13 cellular contexts compared by ENCODE assay signal in genomic region chr11:111846640-111847039, GRCh38. TPM values are rescaled to one million over a fixed set of nuclear protein-coding genes. Genes with fewer than 3 reads are reported as not detected.
A peak's percentile ranks its signal among the peaks of the same experiment; 100 is the strongest.
DNase-seq lines count a peak whose midpoint lies in the region; ATAC-seq and TF ChIP-seq lines count a peak whose summit lies in the region.
"Had no signal": no experiment of that assay in that cellular context is flagged by ENCODE, and none has a peak within 500 bp of the region (broad histone marks: within the 10 kb centered on the region; RNA-seq: fewer than 3 reads in every experiment).

No MANE protein-coding gene starts in this region.

- WGBS in SK-N-SH (ENCODE audit: low lambda C conversion rate): 0% methylated on average over 1 of the region's 1 CpG
- WGBS in spleen, 5 donors: 45 to 75% (median 69%) methylated on average over 1 of the region's 1 CpG

- peak overlapping the region; percentile 14 for H3K27ac Mint-ChIP-seq in GM23338
- H3K27ac Mint-ChIP-seq in CD4-positive, alpha-beta memory T cell: peak overlapping the region in 2 of 7 donors; percentile 11 to 38
- H3K27ac Mint-ChIP-seq: stimulated activated naive CD8-positive, alpha-beta T cell treated with anti-CD3 and anti-CD28 coated beads, Interleukin-15, Interleukin-2, amounts not matched to agents 100 ng/mL and 50 ng/mL, for 24 hours had no signal

- H3K9me3 Mint-ChIP-seq in GM23338: no peaks in the 10 kb centered on the region
- no peaks in the 10 kb centered on the region for H3K9me3 Mint-ChIP-seq in CD4-positive, alpha-beta memory T cell
- H3K9me3 Mint-ChIP-seq: stimulated activated naive CD8-positive, alpha-beta T cell treated with anti-CD3 and anti-CD28 coated beads, Interleukin-15, Interleukin-2, amounts not matched to agents 100 ng/mL and 50 ng/mL, for 24 hours had no signal

- no peaks in the 10 kb centered on the region for H3K36me3 ChIP-seq in GM23338 (ENCODE audit: insufficient read depth)
- H3K36me3 ChIP-seq in SK-N-SH (replicated peaks in 1 of 2; ENCODE audit: control insufficient read depth in 1 of 2, insufficient read depth in 2 of 2, low read length in 1 of 2): peaks cover 8 to 29% of the 10 kb centered on the region in 2 experiments
- peaks cover 0 to 100% (median 35%) of the 10 kb centered on the region in 6 donors for H3K36me3 ChIP-seq in spleen
- peaks cover 16% of the 10 kb centered on the region for H3K36me3 ChIP-seq in CD4-positive, alpha-beta memory T cell (ENCODE audit: insufficient read depth, low read length)

- H3F3A ChIP-seq in GM23338 (replicated peaks; ENCODE audit: low read depth) (no peaks in the 10 kb centered on the region), SK-N-SH (replicated peaks; ENCODE audit: insufficient read depth) (peaks cover 33% of the 10 kb centered on the region)

- no peak overlapping the region for H2AFZ ChIP-seq in GM23338
- H2AFZ ChIP-seq in SK-N-SH (ENCODE audit: low read depth): 0 out of 2 replicates have a peak overlapping the region, but pooled peaks have one; percentile 43

- H3K9me3 ChIP-seq in SK-N-SH: no peaks in the 10 kb centered on the region
- H3K9me3 ChIP-seq in spleen: no peaks in the 10 kb centered on the region
- no peaks in the 10 kb centered on the region for H3K9me3 ChIP-seq in CD4-positive, alpha-beta memory T cell (ENCODE audit: control insufficient read depth in 1 of 2, low read length in 2 of 2)

- no peaks in the 10 kb centered on the region for H3K79me2 ChIP-seq in GM23338 (replicated peaks; ENCODE audit: insufficient read depth)
- no peaks in the 10 kb centered on the region for H3K79me2 ChIP-seq in SK-N-SH (ENCODE audit: insufficient read depth)

- no peaks in the 10 kb centered on the region for H3K27me3 Mint-ChIP-seq in GM23338 (ENCODE audit: insufficient read depth, low read depth, poor library complexity)
- no peaks in the 10 kb centered on the region for H3K27me3 Mint-ChIP-seq in CD4-positive, alpha-beta memory T cell
- H3K27me3 Mint-ChIP-seq: stimulated activated naive CD8-positive, alpha-beta T cell treated with anti-CD3 and anti-CD28 coated beads, Interleukin-15, Interleukin-2, amounts not matched to agents 100 ng/mL and 50 ng/mL, for 24 hours had no signal

- no peaks in the 10 kb centered on the region for H4K20me1 ChIP-seq in GM23338 (replicated peaks; ENCODE audit: insufficient read depth)
- H4K20me1 ChIP-seq in SK-N-SH (ENCODE audit: insufficient read depth): no peaks in the 10 kb centered on the region

- peaks cover 12% of the 10 kb centered on the region for H3K4me1 Mint-ChIP-seq in GM23338
- H3K4me1 Mint-ChIP-seq in CD4-positive, alpha-beta memory T cell: no peaks in the 10 kb centered on the region

- DNase-seq in GM23338 (ENCODE audit: low spot score) (no peak), SK-N-SH (no peak), fibroblast of the conjunctiva (ENCODE audit: low read depth) (peak; percentile 49), spleen (no peak), NCI-H1436 treated with DMSO at 0.1 percent for 48 hours (lab: John Stamatoyannopoulos, UW) (no peak)
- no peak for DNase-seq in CD4-positive, alpha-beta memory T cell
- no peak for DNase-seq in NK-92 treated with Interleukin-12 subunit alpha and Interleukin-12 subunit beta, amount 100 ng/mL, for 24 hours (lab: John Stamatoyannopoulos, UW)
- DNase-seq: activated T-cell treated with anti-CD3 and anti-CD28 coated beads, Interleukin-2, amount 50 U/mL, for 1 hour; DMS79; hippocampal formation; NCI-H1417 had no signal

- H3K4me1 ChIP-seq in GM23338 (ENCODE audit: insufficient read depth) (no peaks in the 10 kb centered on the region), SK-N-SH (ENCODE audit: control insufficient read depth in 1 of 2, insufficient read depth in 2 of 2, low read depth in 1 of 2, low read length in 1 of 2) (peaks cover 6 to 21% of the 10 kb centered on the region in 2 experiments), spleen (peaks cover 0 to 49% (median 18%) of the 10 kb centered on the region in 6 donors)
- no peaks in the 10 kb centered on the region for H3K4me1 ChIP-seq in CD4-positive, alpha-beta memory T cell (ENCODE audit: insufficient read depth, low read length)

- H3K4me3 ChIP-seq in GM23338 (no peak overlapping the region), SK-N-SH (ENCODE audit: low read depth in 2 of 2, low read length in 1 of 2) (no peak overlapping the region), spleen (no peak overlapping the region)
- no peak overlapping the region for H3K4me3 ChIP-seq in CD4-positive, alpha-beta memory T cell (ENCODE audit: low read length in 2 of 2)

- H3K9ac ChIP-seq in SK-N-SH: peak overlapping the region; percentile 59; the same call in 1 of the 2 replicates

- TF ChIP-seq EP300 in SK-N-SH (IDR thresholded peaks at IDR 0.05; ENCODE audit: borderline replicate concordance in 1 of 2, low read depth in 1 of 2, low read length in 1 of 2): no peak

- intact Hi-C loops in spleen (cut with DNase I; ENCODE audit: low total_unique reads): loop anchor here (10.0 kb wide), 1 partner anchor 72 kb away; no protein-coding TSS in a partner anchor
- intact Hi-C loops in CD4-positive, alpha-beta memory T cell (cut with micrococcal nuclease): loop anchor here (10.0 kb wide), 1 partner anchor 562 kb away; no protein-coding TSS in a partner anchor

- POLR2A ChIA-PET in SK-N-SH (lab: Yijun Ruan, JAX): interaction anchor here (0.7 kb wide), 1 partner anchor 12 kb away, joined by 3 read pairs; no protein-coding TSS in a partner anchor
- POLR2A ChIA-PET in CD4-positive, alpha-beta memory T cell (lab: Charles Lee; ENCODE audit: partially characterized antibody): no interaction called here

- TF ChIP-seq POLR2A in spleen (IDR thresholded peaks at IDR 0.05): no peak

- no peaks in the 10 kb centered on the region for H3K27me3 ChIP-seq in GM23338 (ENCODE audit: insufficient read depth)
- no peaks in the 10 kb centered on the region for H3K27me3 ChIP-seq in SK-N-SH (ENCODE audit: insufficient read depth)
- H3K27me3 ChIP-seq in spleen (replicated peaks in 1 of 7): no peaks in the 10 kb centered on the region
- H3K27me3 ChIP-seq in CD4-positive, alpha-beta memory T cell (ENCODE audit: insufficient read depth, low read length): no peaks in the 10 kb centered on the region

- H3K9me2 ChIP-seq in GM23338 (ENCODE audit: insufficient read depth): no peaks in the 10 kb centered on the region
- H3K9me2 ChIP-seq in SK-N-SH: no peaks in the 10 kb centered on the region

- ATAC-seq in GM23338: no peak; the same call in 2 of the 3 replicates
- no peak for ATAC-seq in HG02840 (IDR thresholded peaks at IDR 0.05; ENCODE audit: low FRiP score, unreplicated experiment)

- H3K4me3 Mint-ChIP-seq in GM23338: no peak overlapping the region
- no peak overlapping the region for H3K4me3 Mint-ChIP-seq in CD4-positive, alpha-beta memory T cell
- H3K4me3 Mint-ChIP-seq: stimulated activated naive CD8-positive, alpha-beta T cell treated with anti-CD3 and anti-CD28 coated beads, Interleukin-15, Interleukin-2, amounts not matched to agents 100 ng/mL and 50 ng/mL, for 24 hours had no signal

- CTCF ChIA-PET in SK-N-SH (lab: Yijun Ruan, JAX): interaction anchor here (0.7 to 10.7 kb wide), 9 partner anchors 11 to 280 kb away, joined by 3 to 101 read pairs (median 4); no protein-coding TSS in a partner anchor
- CTCF ChIA-PET in CD4-positive, alpha-beta memory T cell (lab: Charles Lee; ENCODE audit: partially characterized antibody): interaction anchor here (0.7 to 9.8 kb wide), 9 partner anchors 13 to 283 kb away, joined by 3 to 83 read pairs (median 5); partner anchors contain the start of gene PPP2R1B

- no peak for TF ChIP-seq RAD21 in SK-N-SH (IDR thresholded peaks at IDR 0.05; ENCODE audit: low read length)

- H3K4me2 ChIP-seq in GM23338 (no peak overlapping the region), SK-N-SH (peak overlapping the region; percentile 35; the same call in 1 of the 2 replicates)

- H3K36me3 Mint-ChIP-seq in GM23338 (ENCODE audit: low read depth): peaks cover 4% of the 10 kb centered on the region; the same call in 1 of the 3 replicates
- peaks cover 40 to 60% of the 10 kb centered on the region in 2 donors for H3K36me3 Mint-ChIP-seq in CD4-positive, alpha-beta memory T cell

- H3K27ac ChIP-seq in GM23338 (ENCODE audit: low read depth): no peak overlapping the region
- peak overlapping the region; percentile 76 to 94; a peak in 3 of 4 replicates for H3K27ac ChIP-seq in SK-N-SH (ENCODE audit: low read depth in 2 of 2, low read length in 1 of 2)
- H3K27ac ChIP-seq in spleen: peak overlapping the region in 5 of 8 donors; percentile 26 to 63 (median 50)
- no peak overlapping the region for H3K27ac ChIP-seq in CD4-positive, alpha-beta memory T cell (ENCODE audit: low read depth, low read length)

- no peak for TF ChIP-seq CTCF in GM23338 (conservative IDR thresholded peaks at IDR 0.05; ENCODE audit: low read depth in 2 of 2)
- no peak for TF ChIP-seq CTCF in SK-N-SH (IDR thresholded peaks at IDR 0.05)
- no peak for TF ChIP-seq CTCF in spleen (IDR thresholded peaks at IDR 0.05 in 8 of 11, conservative IDR thresholded peaks at IDR 0.05 in 3 of 11)

RNA-seq across cellular contexts. Expression of gene ALG9, which starts 24.7 kb away (rescaled TPM):
- 20.2 and 31.1 TPM in 2 replicates for total RNA-seq in GM23338 (2014; rRNA removed; shearing (Covaris generic))
- polyA plus RNA-seq in GM23338 (2016; fragmentation: Nextera tagmentation; extraction: Ambion mirVana) (24.8 and 25.4 TPM in 2 replicates), SK-N-SH (2012; rRNA removed) (17.9 and 23.4 TPM in 2 replicates), spleen (10 to 100 TPM in 2 of 3 donors, 1 to 10 TPM in 1; 9.0 to 25.7 (median 13.9) TPM)
- 15.5 and 15.8 TPM in 2 replicates for polyA plus RNA-seq in SK-N-SH (2012; cell fraction: cytosol; rRNA removed)
- polyA plus RNA-seq in SK-N-SH (2012; cell fraction: nucleus; rRNA removed): 30.7 and 49.3 TPM in 2 replicates
- total RNA-seq in spleen: 10 to 100 TPM; 24.6 to 57.5 (median 27.5) TPM
- total RNA-seq in CD4-positive, alpha-beta memory T cell: 10 to 100 TPM; 28.2 to 28.3 TPM
- 10 to 100 TPM in 1 of 2 donors, 1 to 10 TPM in 1; 8.6 to 14.2 TPM for polyA plus RNA-seq in CD4-positive, alpha-beta memory T cell

RNA-seq across cellular contexts. Expression of gene FDXACB1, which starts 32.3 kb away (rescaled TPM):
- total RNA-seq in GM23338 (2014; rRNA removed; shearing (Covaris generic)): 2.4 and 3.0 TPM in 2 replicates
- polyA plus RNA-seq in GM23338 (2016; fragmentation: Nextera tagmentation; extraction: Ambion mirVana) (1.6 TPM in 2 replicates), SK-N-SH (2012; rRNA removed) (2.8 and 3.2 TPM in 2 replicates), spleen (1 to 10 TPM; 3.5 to 4.1 (median 3.7) TPM)
- 2.7 and 3.0 TPM in 2 replicates for polyA plus RNA-seq in SK-N-SH (2012; cell fraction: cytosol; rRNA removed)
- 3.4 and 5.7 TPM in 2 replicates for polyA plus RNA-seq in SK-N-SH (2012; cell fraction: nucleus; rRNA removed)
- 1 to 10 TPM; 1.9 to 4.0 (median 3.6) TPM for total RNA-seq in spleen
- total RNA-seq in CD4-positive, alpha-beta memory T cell: 1 to 10 TPM; 3.9 to 4.0 TPM
- 1 to 10 TPM; 6.7 to 8.9 TPM for polyA plus RNA-seq in CD4-positive, alpha-beta memory T cell

RNA-seq across cellular contexts. Expression of gene CFAP68, which starts 32.7 kb away (rescaled TPM):
- 9.9 and 15.8 TPM in 2 replicates for total RNA-seq in GM23338 (2014; rRNA removed; shearing (Covaris generic))
- polyA plus RNA-seq in GM23338 (2016; fragmentation: Nextera tagmentation; extraction: Ambion mirVana): 52.8 and 55.8 TPM in 2 replicates
- 36.7 and 61.2 TPM in 2 replicates for polyA plus RNA-seq in SK-N-SH (2012; rRNA removed)
- polyA plus RNA-seq in SK-N-SH (2012; cell fraction: cytosol; rRNA removed): 46.8 and 79.7 TPM in 2 replicates
- polyA plus RNA-seq in SK-N-SH (2012; cell fraction: nucleus; rRNA removed): 18.1 and 22.1 TPM in 2 replicates
- total RNA-seq in spleen: 10 to 100 TPM in 6 of 7 donors, 1 to 10 TPM in 1; 9.4 to 15.3 (median 12.4) TPM
- polyA plus RNA-seq in spleen: 10 to 100 TPM; 18.5 to 37.1 (median 29.4) TPM
- total RNA-seq in CD4-positive, alpha-beta memory T cell: 10 to 100 TPM; 14.8 to 18.7 TPM
- 10 to 100 TPM; 30.7 to 30.9 TPM for polyA plus RNA-seq in CD4-positive, alpha-beta memory T cell

Comparison
In these comparisons a context has a peak if more than half of its experiments do, and no peak if none do; other contexts are left out.
1. H3K27ac ChIP-seq: peak in SK-N-SH (2 of 2) and spleen (5 of 8); none in GM23338 (single experiment) and CD4-positive, alpha-beta memory T cell (single experiment).